ENCODE assay signal across 1 cellular context in the genomic region with DNA sequence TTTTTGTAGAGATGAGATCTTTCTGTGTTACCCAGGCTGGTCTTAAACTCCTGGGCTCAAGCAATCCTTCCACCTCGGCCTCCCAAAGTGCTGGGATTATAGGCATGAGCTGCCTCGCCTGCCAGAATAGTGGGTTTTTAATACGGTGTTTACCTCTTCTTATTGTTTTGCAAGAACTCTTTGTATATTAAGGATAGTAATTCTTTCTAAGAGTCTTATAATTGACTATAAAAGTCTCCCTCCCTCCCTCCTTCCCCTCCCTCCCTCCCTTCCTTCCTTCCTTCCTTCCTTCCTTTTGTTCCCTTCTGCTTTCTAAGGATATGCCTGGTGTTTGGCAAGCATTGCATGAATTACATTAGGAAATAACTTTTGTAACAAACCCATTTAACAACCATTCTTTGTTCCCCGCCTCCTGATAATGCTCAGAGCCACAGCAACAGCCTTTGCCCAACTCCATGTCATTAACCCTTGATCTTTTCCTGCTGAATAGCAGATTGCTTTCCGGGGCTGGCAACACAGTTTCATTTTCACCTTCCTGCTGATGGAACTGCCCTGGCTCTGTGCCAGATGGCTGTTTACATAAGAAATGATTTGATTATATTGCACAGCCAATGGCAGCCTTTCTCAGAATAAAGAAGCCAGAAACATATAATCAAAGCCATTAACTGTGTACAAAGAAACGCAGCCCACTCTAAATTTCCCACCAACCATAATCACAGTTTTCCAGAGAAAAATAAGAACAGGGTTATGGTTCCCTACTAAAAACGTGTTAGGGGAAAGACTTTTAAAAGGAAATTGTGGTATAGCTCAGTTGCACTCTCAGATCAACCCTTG.
TF ChIP-seq lines count a peak whose summit lies in the region.

No MANE protein-coding gene starts in this region.

TF ChIP-seq in HepG2, 621 proteins besides CTCF, POLR2A, EP300 and RAD21 (continued from another document and continues in another):
- TF ChIP-seq PATZ1 (CRISPR knock-in tag; IDR thresholded peaks at IDR 0.05) (peak; percentile 81), HOXA9 (CRISPR knock-in tag; IDR thresholded peaks at IDR 0.05; ENCODE audit: borderline replicate concordance) (no peak), BORCS8-MEF2B (CRISPR knock-in tag; IDR thresholded peaks at IDR 0.05) (peak; percentile 90), HOXA3 (CRISPR knock-in tag; IDR thresholded peaks at IDR 0.05) (peak; percentile 93), HMGXB4 (CRISPR knock-in tag; IDR thresholded peaks at IDR 0.05; ENCODE audit: borderline replicate concordance in 1 of 2, low read depth in 1 of 2) (peak in 1 of 2 experiments; percentile 71; a peak in 1 of 4 replicates), THAP11 (CRISPR knock-in tag; IDR thresholded peaks at IDR 0.05) (peak; percentile 79), ZFP36 (IDR thresholded peaks at IDR 0.05; ENCODE audit: borderline replicate concordance, low read depth, low read length, partially characterized antibody) (no peak), GATAD2A (CRISPR knock-in tag; IDR thresholded peaks at IDR 0.05) (peak; percentile 99), FOSL2 (CRISPR knock-in tag; IDR thresholded peaks at IDR 0.05) (peak; percentile 86), YEATS4 (CRISPR knock-in tag; IDR thresholded peaks at IDR 0.05; ENCODE audit: borderline replicate concordance) (peak; percentile 79; the same call in 1 of the 2 replicates), ZC3H4 (CRISPR knock-in tag; IDR thresholded peaks at IDR 0.05; ENCODE audit: borderline replicate concordance) (0 out of 2 replicates have a peak, but pooled peaks have one; percentile 5), PCBP1 (IDR thresholded peaks at IDR 0.05; ENCODE audit: borderline replicate concordance, low read depth, low read length) (0 out of 2 replicates have a peak, but pooled peaks have one; percentile 72), ZNF335 (CRISPR knock-in tag; IDR thresholded peaks at IDR 0.05) (peak; percentile 78), ZNF570 (CRISPR knock-in tag; IDR thresholded peaks at IDR 0.05; ENCODE audit: borderline replicate concordance) (no peak), HDAC2 (CRISPR knock-in tag; IDR thresholded peaks at IDR 0.05) (peak; percentile 98), GFI1 (CRISPR knock-in tag; IDR thresholded peaks at IDR 0.05; ENCODE audit: borderline replicate concordance) (peak; percentile 96), TBX3 (IDR thresholded peaks at IDR 0.05; ENCODE audit: borderline replicate concordance) (peak; percentile 88), REXO4 (CRISPR knock-in tag; IDR thresholded peaks at IDR 0.05; ENCODE audit: borderline replicate concordance) (no peak), ZNF276 (CRISPR knock-in tag; IDR thresholded peaks at IDR 0.05; ENCODE audit: low read depth) (no peak), ZNF567 (CRISPR knock-in tag; IDR thresholded peaks at IDR 0.05; ENCODE audit: borderline replicate concordance) (peak; percentile 86; the same call in 1 of the 2 replicates), YY1 (IDR thresholded peaks at IDR 0.05; ENCODE audit: insufficient read depth, insufficient replicate concordance, low read depth, low read length) (no peak), RARA (CRISPR knock-in tag; IDR thresholded peaks at IDR 0.05) (peak; percentile 93), ZSCAN5A (CRISPR knock-in tag; IDR thresholded peaks at IDR 0.05; ENCODE audit: borderline replicate concordance) (peak; percentile 68; the same call in 1 of the 2 replicates), ZNF160 (CRISPR knock-in tag; IDR thresholded peaks at IDR 0.05) (no peak; the same call in 1 of the 2 replicates), ELF3 (CRISPR knock-in tag; IDR thresholded peaks at IDR 0.05) (peak; percentile 98), ZNF12 (CRISPR knock-in tag; IDR thresholded peaks at IDR 0.05) (peak; percentile 55; the same call in 1 of the 2 replicates), EHMT2 (IDR thresholded peaks at IDR 0.05; ENCODE audit: borderline replicate concordance, low read depth, low read length) (peak; percentile 64; the same call in 1 of the 2 replicates), HIC2 (CRISPR knock-in tag; IDR thresholded peaks at IDR 0.05; ENCODE audit: low read depth) (peak; percentile 88), NFAT5 (CRISPR knock-in tag; IDR thresholded peaks at IDR 0.05) (no peak), LCORL (IDR thresholded peaks at IDR 0.05) (peak; percentile 100), LCORL (CRISPR knock-in tag; IDR thresholded peaks at IDR 0.05) (peak; percentile 82), ZMYM4 (CRISPR knock-in tag; IDR thresholded peaks at IDR 0.05) (peak; percentile 66; the same call in 1 of the 2 replicates), FOXA1 (IDR thresholded peaks at IDR 0.05) (peak; percentile 88), FOXA1 (CRISPR knock-in tag; IDR thresholded peaks at IDR 0.05) (peak; percentile 99), HOXA5 (CRISPR knock-in tag; IDR thresholded peaks at IDR 0.05) (peak; percentile 93), GMEB1 (CRISPR knock-in tag; IDR thresholded peaks at IDR 0.05; ENCODE audit: borderline replicate concordance) (peak; percentile 51; the same call in 1 of the 2 replicates)
- TF ChIP-seq, protein P1, sequence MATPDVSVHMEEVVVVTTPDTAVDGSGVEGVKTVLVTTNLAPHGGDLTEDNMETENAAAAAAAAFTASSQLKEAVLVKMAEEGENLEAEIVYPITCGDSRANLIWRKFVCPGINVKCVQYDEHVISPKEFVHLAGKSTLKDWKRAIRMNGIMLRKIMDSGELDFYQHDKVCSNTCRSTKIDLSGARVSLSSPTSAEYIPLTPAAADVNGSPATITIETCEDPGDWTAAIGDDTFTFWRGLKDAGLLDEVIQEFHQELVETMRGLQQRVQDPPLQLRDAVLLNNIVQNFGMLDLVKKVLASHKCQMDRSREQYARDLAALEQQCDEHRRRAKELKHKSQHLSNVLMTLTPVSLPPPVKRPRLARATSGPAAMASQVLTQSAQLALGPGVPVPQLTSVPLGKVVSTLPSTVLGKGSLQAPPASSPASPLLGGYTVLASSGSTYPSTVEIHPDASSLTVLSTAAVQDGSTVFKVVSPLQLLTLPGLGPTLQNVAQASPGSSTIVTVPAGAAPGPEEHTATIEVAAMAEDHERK (CRISPR knock-in tag; IDR thresholded peaks at IDR 0.05; ENCODE audit: low read depth), result peak; percentile 27; the same call in 1 of the 2 replicates
- TF ChIP-seq, protein P2, sequence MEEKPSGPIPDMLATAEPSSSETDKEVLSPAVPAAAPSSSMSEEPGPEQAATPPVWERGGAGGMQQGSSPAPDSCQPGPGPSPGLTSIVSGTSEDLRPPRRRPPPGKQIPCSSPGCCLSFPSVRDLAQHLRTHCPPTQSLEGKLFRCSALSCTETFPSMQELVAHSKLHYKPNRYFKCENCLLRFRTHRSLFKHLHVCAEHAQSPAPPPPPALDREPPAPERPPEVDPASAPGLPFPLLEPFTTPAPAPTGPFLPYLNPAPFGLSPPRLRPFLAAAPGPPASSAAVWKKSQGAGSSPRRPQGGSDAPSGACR (CRISPR knock-in tag; IDR thresholded peaks at IDR 0.05), result no peak
